In the genomic region with DNA sequence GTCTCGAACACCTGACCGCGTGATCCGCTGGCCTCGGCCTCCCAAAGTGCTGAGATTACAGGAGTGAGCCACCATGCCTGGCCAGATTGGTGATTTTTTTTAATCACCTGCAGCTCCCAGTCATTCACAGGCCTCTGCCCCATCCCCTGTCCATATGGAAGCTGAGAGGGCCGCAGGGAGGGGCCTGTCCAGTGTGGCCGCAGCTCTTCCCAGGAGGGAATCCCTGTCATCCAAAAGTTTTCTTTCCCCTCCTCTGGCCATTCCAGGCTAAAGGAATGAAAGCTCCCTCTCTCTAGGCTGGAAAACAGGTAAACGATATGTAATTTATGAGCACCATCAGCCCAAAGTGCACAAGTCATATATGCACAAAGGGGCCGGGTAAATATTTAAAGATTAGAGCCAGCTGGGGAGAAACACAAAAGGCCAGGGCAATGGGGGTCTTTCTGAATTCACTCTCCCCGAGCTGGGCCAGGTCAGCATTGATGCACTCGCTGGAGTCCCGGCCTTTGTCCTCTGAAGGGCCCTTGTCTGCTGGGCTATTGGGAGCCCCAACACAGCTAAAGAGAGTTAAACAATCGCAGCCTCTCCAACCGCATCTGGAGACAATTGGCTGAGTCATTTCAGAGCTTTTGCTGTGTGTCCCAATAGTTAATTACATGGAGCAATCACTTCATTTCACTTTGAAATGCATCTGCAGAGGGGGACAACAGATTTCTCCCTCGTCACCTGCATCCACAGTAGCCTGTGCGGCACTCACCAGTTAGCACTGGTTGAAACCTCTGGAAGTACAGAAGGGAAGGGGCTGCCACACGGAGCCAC, we compare ENCODE assay signal across 12 cellular contexts. TPM values are rescaled to one million over a fixed set of nuclear protein-coding genes. Genes with fewer than 3 reads are reported as not detected.
A peak's percentile ranks its signal among the peaks of the same experiment; 100 is the strongest.
DNase-seq lines count a peak whose midpoint lies in the region; ATAC-seq, FAIRE-seq and TF ChIP-seq lines count a peak whose summit lies in the region.
"Had no signal": no experiment of that assay in that cellular context is flagged by ENCODE, and none has a peak within 500 bp of the region (broad histone marks: within the 10 kb centered on the region; RNA-seq: fewer than 3 reads in every experiment).

No MANE protein-coding gene starts in this region.

- in situ Hi-C loops in K562 (cut with MboI) = no loop called here

- TF ChIP-seq POLR2A in K562 (conservative IDR thresholded peaks at IDR 0.05) = no peak

- no peak for TF ChIP-seq RAD21 in K562 (CRISPR knock-in tag; conservative IDR thresholded peaks at IDR 0.05 in 1 of 2, IDR thresholded peaks at IDR 0.05 in 1 of 2)

- peaks cover 6% of the 10 kb centered on the region for H3K79me2 ChIP-seq in K562 (ENCODE audit: control insufficient read depth, insufficient read depth, low read length)

- POLR2A ChIA-PET in K562 (lab: Yijun Ruan, JAX) = interaction anchor here (0.5 to 1.2 kb wide), 6 partner anchors 10 to 92 kb away, joined by 3 to 5 read pairs (median 4); no protein-coding TSS in a partner anchor

- CTCF ChIA-PET in K562 (lab: Yijun Ruan, JAX; ENCODE audit: low intra/inter-chr PET ratio) = interaction anchor here (0.6 kb wide), 1 partner anchor 135 kb away, joined by 3 read pairs; no protein-coding TSS in a partner anchor

- H3K4me2 ChIP-seq in BLaER1 = peak overlapping the region; percentile 94; the same call in 1 of the 2 replicates
- H3K4me2 ChIP-seq in K562 (ENCODE audit: insufficient read depth, low read length) = no peak overlapping the region

- H3K9ac ChIP-seq in BLaER1 (no peak overlapping the region), K562 (ENCODE audit: insufficient read depth in 1 of 2, low read depth in 2 of 2, low read length in 2 of 2) (no peak overlapping the region)

- H3K4me1 ChIP-seq in BLaER1 (peaks cover 78% of the 10 kb centered on the region), K562 (replicated peaks in 1 of 2; ENCODE audit: control insufficient read depth in 2 of 2, insufficient read depth in 2 of 2, low read length in 2 of 2) (peaks cover 0 to 41% of the 10 kb centered on the region in 2 experiments; a peak in 3 of 5 replicates)

- no TSS peak for BruUV-seq in K562 (replicated peaks; lab: Mats Ljungman, UMichigan)

- intact Hi-C loops in K562 (cut with micrococcal nuclease) = no loop called here

- no peak for TF ChIP-seq EP300 in K562 (IDR thresholded peaks at IDR 0.05; ENCODE audit: low read length)

- H3K27ac ChIP-seq in BLaER1 = no peak overlapping the region
- H3K27ac ChIP-seq in K562 (ENCODE audit: extremely low read depth, low read depth, low read length) = no peak overlapping the region
- H3K27ac ChIP-seq: body of pancreas had no signal

- peaks cover 9% of the 10 kb centered on the region for H4K20me1 ChIP-seq in BLaER1
- peaks cover 6% of the 10 kb centered on the region; the same call in 1 of the 2 replicates for H4K20me1 ChIP-seq in K562 (replicated peaks; ENCODE audit: control insufficient read depth, insufficient read depth, low read length)

- 30% methylated on average over 17 of the region's 17 CpGs for WGBS in K562 (ENCODE audit: insufficient coverage, low coverage, missing lambda C conversion rate)

- TF ChIP-seq CTCF in K562 (IDR thresholded peaks at IDR 0.05 in 2 of 3, conservative IDR thresholded peaks at IDR 0.05 in 1 of 3; ENCODE audit: insufficient read depth in 2 of 3, low read depth in 1 of 3, low read length in 3 of 3) = no peak

- DNase-seq in MV-4-11 (lab: John Stamatoyannopoulos, UW) = peak; percentile 49
- no peak for DNase-seq in K562 (ENCODE audit: extremely low read depth in 1 of 4, low spot score in 3 of 4)
- DNase-seq in NCI-H82 (lab: John Stamatoyannopoulos, UW) = no peak
- no peak for DNase-seq in HT-29 (ENCODE audit: low spot score)
- DNase-seq: AML-193, body of pancreas, T-helper 1 cell had no signal

- ATAC-seq in K562 = no peak
- no peak for ATAC-seq in GM21619 (IDR thresholded peaks at IDR 0.05; ENCODE audit: unreplicated experiment)
- ATAC-seq: body of pancreas, GM12878 had no signal

- FAIRE-seq in K562 (lab: Jason Lieb, UNC) = peak; percentile 54
- FAIRE-seq: GM12878 had no signal

- H3K4me3 ChIP-seq in BLaER1 = no peak overlapping the region
- no peak overlapping the region for H3K4me3 ChIP-seq in K562
- H3K4me3 ChIP-seq: body of pancreas, GM12878 had no signal

- H2AFZ ChIP-seq in K562 (ENCODE audit: low read depth, low read length) = no peak overlapping the region

- H3K9me3 ChIP-seq in BLaER1 (0 out of 2 replicates have a peak, but pooled peaks cover 5% of the 10 kb centered on the region), K562 (replicated peaks; ENCODE audit: control insufficient read depth, insufficient read depth, low read depth, low read length) (no peaks in the 10 kb centered on the region)
- H3K9me3 ChIP-seq: body of pancreas had no signal

- no peaks in the 10 kb centered on the region for H3K9me1 ChIP-seq in K562 (ENCODE audit: control insufficient read depth, insufficient read depth, low read length)

- H3K27me3 ChIP-seq in BLaER1 (peaks cover 51% of the 10 kb centered on the region), K562 (ENCODE audit: control insufficient read depth in 2 of 2, insufficient read depth in 2 of 2, low read length in 2 of 2) (peaks cover 35 to 47% of the 10 kb centered on the region in 2 experiments)

- no peaks in the 10 kb centered on the region for H3K36me3 ChIP-seq in BLaER1
- no peaks in the 10 kb centered on the region for H3K36me3 ChIP-seq in K562 (ENCODE audit: control insufficient read depth, insufficient read depth, low read length)

RNA-seq across cellular contexts. Expression of a gene that starts 3.8 kb away (rescaled TPM):
- not detected in 2 replicates for total RNA-seq in K562 (2011; cell fraction: chromatin; rRNA removed; ENCODE audit: low replicate concordance)
- not detected in 2 replicates for total RNA-seq in K562 (2011; cell fraction: nucleolus; rRNA removed)
- not detected in 2 replicates for total RNA-seq in K562 (2011; cell fraction: nucleoplasm; rRNA removed)
- total RNA-seq in K562 (2014; rRNA removed) (not detected in 2 replicates), K562 (2014; rRNA removed; fragmentation: Illumina TruSeq; extraction: Trizol) (not detected in 2 replicates), K562 (2015; rRNA removed; fragmentation: Illumina TruSeq; extraction: Trizol) (not detected in 2 replicates), K562 (2021) (0.27 TPM in 1 of 2 replicates, not detected in the other)
- polyA plus RNA-seq in K562 (2011; rRNA removed) (not detected in 2 replicates), K562 (2014; fragmentation: Illumina TruSeq; extraction: Trizol) (not detected in 2 replicates), K562 (2014; fragmentation: Nextera tagmentation; extraction: Ambion mirVana) (not detected), K562 (2014; rRNA removed) (not detected in 2 replicates)
- not detected in 2 replicates for polyA plus RNA-seq in K562 (2011; cell fraction: cytosol; rRNA removed)
- not detected in 2 replicates for polyA plus RNA-seq in K562 (2011; cell fraction: nucleus; rRNA removed)
- not detected in 2 replicates for polyA plus RNA-seq in K562 (2012)
- not detected in 2 replicates for polyA minus RNA-seq in K562 (2011; rRNA and poly(A)+ RNA removed)
- polyA minus RNA-seq in K562 (2011; cell fraction: cytosol; rRNA and poly(A)+ RNA removed) = not detected in 2 replicates
- polyA minus RNA-seq in K562 (2011; cell fraction: nucleus; rRNA and poly(A)+ RNA removed) = not detected in 2 replicates
- not detected in 2 replicates for total RNA-seq in HT-29 (2014; rRNA removed; shearing (Covaris generic))
- total RNA-seq: body of pancreas, fibroblast of lung, GM12878, lung microvascular endothelial cell had no signal
- polyA plus RNA-seq: fibroblast of lung, GM12878 had no signal

RNA-seq across cellular contexts. Expression of a gene that starts 4.4 kb away (rescaled TPM):
- total RNA-seq in K562 (2011; cell fraction: chromatin; rRNA removed; ENCODE audit: low replicate concordance) = 34.2 and 46.4 TPM in 2 replicates
- 48.3 and 55.9 TPM in 2 replicates for total RNA-seq in K562 (2011; cell fraction: nucleolus; rRNA removed)
- total RNA-seq in K562 (2011; cell fraction: nucleoplasm; rRNA removed) = 56.2 and 77.6 TPM in 2 replicates
- total RNA-seq in K562 (2014; rRNA removed) (58.3 and 62.9 TPM in 2 replicates), K562 (2014; rRNA removed; fragmentation: Illumina TruSeq; extraction: Trizol) (56.6 and 58.2 TPM in 2 replicates), K562 (2015; rRNA removed; fragmentation: Illumina TruSeq; extraction: Trizol) (63.3 and 67.4 TPM in 2 replicates), K562 (2021) (63.7 and 74.3 TPM in 2 replicates)
- polyA plus RNA-seq in K562 (2011; rRNA removed) (36.2 and 49.5 TPM in 2 replicates), K562 (2014; fragmentation: Illumina TruSeq; extraction: Trizol) (48.5 and 57.1 TPM in 2 replicates), K562 (2014; fragmentation: Nextera tagmentation; extraction: Ambion mirVana) (1 to 10 TPM; 4.3 to 6.3 TPM), K562 (2014; rRNA removed) (41.5 and 50.0 TPM in 2 replicates)
- 46.0 and 48.8 TPM in 2 replicates for polyA plus RNA-seq in K562 (2011; cell fraction: cytosol; rRNA removed)
- polyA plus RNA-seq in K562 (2011; cell fraction: nucleus; rRNA removed) = 20.4 and 21.7 TPM in 2 replicates
- polyA plus RNA-seq in K562 (2012) = 43.1 and 44.0 TPM in 2 replicates
- polyA minus RNA-seq in K562 (2011; rRNA and poly(A)+ RNA removed) = 59.8 and 70.6 TPM in 2 replicates
- polyA minus RNA-seq in K562 (2011; cell fraction: cytosol; rRNA and poly(A)+ RNA removed) = 38.5 and 45.1 TPM in 2 replicates
- 12.3 and 16.6 TPM in 2 replicates for polyA minus RNA-seq in K562 (2011; cell fraction: nucleus; rRNA and poly(A)+ RNA removed)
- 95.3 and 95.5 TPM in 2 replicates for total RNA-seq in HT-29 (2014; rRNA removed; shearing (Covaris generic))

RNA-seq across cellular contexts. Expression of a gene that starts 20.7 kb away (rescaled TPM):
- 0.90 and 4.5 TPM in 2 replicates for total RNA-seq in K562 (2011; cell fraction: chromatin; rRNA removed; ENCODE audit: low replicate concordance)
- 2.9 and 4.0 TPM in 2 replicates for total RNA-seq in K562 (2011; cell fraction: nucleolus; rRNA removed)
- total RNA-seq in K562 (2011; cell fraction: nucleoplasm; rRNA removed) = 1.5 and 1.6 TPM in 2 replicates
- total RNA-seq in K562 (2014; rRNA removed) = 0.41 and 1.0 TPM in 2 replicates
- total RNA-seq in K562 (2014; rRNA removed; fragmentation: Illumina TruSeq; extraction: Trizol) = 0.25 and 0.26 TPM in 2 replicates
- 0.49 and 0.51 TPM in 2 replicates for total RNA-seq in K562 (2015; rRNA removed; fragmentation: Illumina TruSeq; extraction: Trizol)
- total RNA-seq in K562 (2021) = 1.3 and 1.5 TPM in 2 replicates
- 0.54 and 0.65 TPM in 2 replicates for polyA plus RNA-seq in K562 (2011; rRNA removed)
- polyA plus RNA-seq in K562 (2011; cell fraction: cytosol; rRNA removed) = 0.63 and 2.3 TPM in 2 replicates
- polyA plus RNA-seq in K562 (2011; cell fraction: nucleus; rRNA removed) = 1.1 and 3.9 TPM in 2 replicates
- polyA plus RNA-seq in K562 (2012) = 0.79 and 0.86 TPM in 2 replicates
- 0.54 and 0.71 TPM in 2 replicates for polyA plus RNA-seq in K562 (2014; fragmentation: Illumina TruSeq; extraction: Trizol)
- polyA plus RNA-seq in K562 (2014; fragmentation: Nextera tagmentation; extraction: Ambion mirVana) = under 1 TPM; 0.01 to 0.03 TPM
- polyA plus RNA-seq in K562 (2014; rRNA removed) = 0.85 and 0.90 TPM in 2 replicates
- polyA minus RNA-seq in K562 (2011; rRNA and poly(A)+ RNA removed) = 0.30 and 0.81 TPM in 2 replicates
- polyA minus RNA-seq in K562 (2011; cell fraction: cytosol; rRNA and poly(A)+ RNA removed) = 0.86 and 1.2 TPM in 2 replicates
- 0.89 and 1.2 TPM in 2 replicates for polyA minus RNA-seq in K562 (2011; cell fraction: nucleus; rRNA and poly(A)+ RNA removed)
- total RNA-seq in HT-29 (2014; rRNA removed; shearing (Covaris generic)) = 4.1 and 4.8 TPM in 2 replicates

RNA-seq across cellular contexts. Expression of a gene that starts 34.2 kb away (rescaled TPM):
- total RNA-seq in K562 (2011; cell fraction: chromatin; rRNA removed; ENCODE audit: low replicate concordance) = 82.0 and 222 TPM in 2 replicates
- 147 and 149 TPM in 2 replicates for total RNA-seq in K562 (2011; cell fraction: nucleolus; rRNA removed)
- 90.3 and 94.3 TPM in 2 replicates for total RNA-seq in K562 (2011; cell fraction: nucleoplasm; rRNA removed)
- total RNA-seq in K562 (2014; rRNA removed) (16.8 and 17.8 TPM in 2 replicates), K562 (2014; rRNA removed; fragmentation: Illumina TruSeq; extraction: Trizol) (5.3 and 7.0 TPM in 2 replicates), K562 (2015; rRNA removed; fragmentation: Illumina TruSeq; extraction: Trizol) (10.9 and 12.9 TPM in 2 replicates), K562 (2021) (21.7 and 26.6 TPM in 2 replicates)
- polyA plus RNA-seq in K562 (2011; rRNA removed) (10.8 and 17.6 TPM in 2 replicates), K562 (2014; fragmentation: Illumina TruSeq; extraction: Trizol) (13.4 and 14.7 TPM in 2 replicates), K562 (2014; fragmentation: Nextera tagmentation; extraction: Ambion mirVana) (1 to 10 TPM; 2.7 to 4.3 TPM), K562 (2014; rRNA removed) (30.6 and 37.1 TPM in 2 replicates)
- polyA plus RNA-seq in K562 (2011; cell fraction: cytosol; rRNA removed) = 7.7 and 14.1 TPM in 2 replicates
- 96.4 and 160 TPM in 2 replicates for polyA plus RNA-seq in K562 (2011; cell fraction: nucleus; rRNA removed)
- polyA plus RNA-seq in K562 (2012) = 12.5 and 17.6 TPM in 2 replicates
- 4.7 and 5.8 TPM in 2 replicates for polyA minus RNA-seq in K562 (2011; rRNA and poly(A)+ RNA removed)
- polyA minus RNA-seq in K562 (2011; cell fraction: cytosol; rRNA and poly(A)+ RNA removed) = 9.4 and 12.2 TPM in 2 replicates
- 44.0 and 47.4 TPM in 2 replicates for polyA minus RNA-seq in K562 (2011; cell fraction: nucleus; rRNA and poly(A)+ RNA removed)
- 21.4 and 22.7 TPM in 2 replicates for total RNA-seq in HT-29 (2014; rRNA removed; shearing (Covaris generic))

RNA-seq across cellular contexts. Expression of a gene that starts 40.8 kb away (rescaled TPM):
- total RNA-seq in K562 (2011; cell fraction: chromatin; rRNA removed; ENCODE audit: low replicate concordance) = 123 and 176 TPM in 2 replicates
- total RNA-seq in K562 (2011; cell fraction: nucleolus; rRNA removed) = 90.0 and 92.7 TPM in 2 replicates
- 151 and 187 TPM in 2 replicates for total RNA-seq in K562 (2011; cell fraction: nucleoplasm; rRNA removed)
- total RNA-seq in K562 (2014; rRNA removed) = 344 and 467 TPM in 2 replicates
- total RNA-seq in K562 (2014; rRNA removed; fragmentation: Illumina TruSeq; extraction: Trizol) = 1,165 and 1,306 TPM in 2 replicates
- 548 and 579 TPM in 2 replicates for total RNA-seq in K562 (2015; rRNA removed; fragmentation: Illumina TruSeq; extraction: Trizol)
- total RNA-seq in K562 (2021) = 578 and 629 TPM in 2 replicates
- polyA plus RNA-seq in K562 (2011; rRNA removed) = 446 and 607 TPM in 2 replicates
- polyA plus RNA-seq in K562 (2011; cell fraction: cytosol; rRNA removed) = 48.5 and 166 TPM in 2 replicates
- 62.0 and 114 TPM in 2 replicates for polyA plus RNA-seq in K562 (2011; cell fraction: nucleus; rRNA removed)
- 1,489 and 2,642 TPM in 2 replicates for polyA plus RNA-seq in K562 (2012)
- 658 and 673 TPM in 2 replicates for polyA plus RNA-seq in K562 (2014; fragmentation: Illumina TruSeq; extraction: Trizol)
- 100 to 1,000 TPM; 581 to 618 TPM for polyA plus RNA-seq in K562 (2014; fragmentation: Nextera tagmentation; extraction: Ambion mirVana)
- 542 and 593 TPM in 2 replicates for polyA plus RNA-seq in K562 (2014; rRNA removed)
- polyA minus RNA-seq in K562 (2011; rRNA and poly(A)+ RNA removed) = 169 and 228 TPM in 2 replicates
- 72.4 and 86.6 TPM in 2 replicates for polyA minus RNA-seq in K562 (2011; cell fraction: cytosol; rRNA and poly(A)+ RNA removed)
- 44.0 and 81.2 TPM in 2 replicates for polyA minus RNA-seq in K562 (2011; cell fraction: nucleus; rRNA and poly(A)+ RNA removed)
- total RNA-seq in HT-29 (2014; rRNA removed; shearing (Covaris generic)) = 119 and 132 TPM in 2 replicates
